17 cellular contexts compared by ENCODE assay signal in the genomic region with DNA sequence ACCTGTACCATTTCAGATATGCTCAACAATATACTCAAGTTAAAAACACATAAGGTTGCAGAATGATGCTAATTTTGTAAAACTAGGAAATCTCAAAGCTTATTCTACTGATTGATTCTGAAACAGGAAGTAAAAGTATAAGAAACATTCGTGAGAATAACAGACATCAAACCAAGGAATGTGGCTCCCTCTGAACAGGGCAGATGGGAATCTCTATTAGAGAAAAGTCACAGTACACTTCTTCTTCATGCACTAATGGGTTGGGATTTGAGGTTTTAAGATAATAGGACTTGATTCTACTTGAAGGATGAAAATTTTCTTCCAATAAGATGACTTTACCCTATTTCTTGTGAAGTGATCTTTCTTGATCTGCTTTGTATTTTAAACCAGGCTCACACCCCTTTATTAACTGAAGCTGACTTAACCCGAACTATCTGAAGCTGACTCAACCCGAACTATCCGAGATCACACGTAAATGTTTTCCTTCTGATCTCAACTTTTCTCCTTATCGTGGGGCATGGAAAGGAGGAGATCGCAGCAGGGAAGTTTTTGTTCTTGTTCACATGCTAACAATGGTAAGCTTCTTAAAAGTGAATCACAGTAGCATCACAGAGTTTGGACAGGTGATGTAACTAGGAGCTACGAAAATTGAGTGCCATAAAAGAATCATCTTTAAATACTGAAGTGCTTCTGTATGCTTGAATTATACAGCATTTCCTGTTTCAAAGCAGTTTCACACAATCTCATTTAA.
"Had no signal": no experiment of that assay in that cellular context is flagged by ENCODE, and none has a peak within 500 bp of the region (broad histone marks: within the 10 kb centered on the region; RNA-seq: fewer than 3 reads in every experiment).

No MANE protein-coding gene starts in this region.

- H3K36me3 Mint-ChIP-seq: activated naive CD8-positive, alpha-beta T cell treated with anti-CD3 and anti-CD28 coated beads, Interleukin-2, amount 10 ng/mL, durations not matched to agents 7 days and 5 days; naive B cell had no signal

- FAIRE-seq: colon, endometrium, pancreas had no signal

- H3K9me3 ChIP-seq: gastroesophageal sphincter, pancreas, stomach, testis had no signal

- H3K4me3 ChIP-seq: gastroesophageal sphincter, heart right ventricle, lung, pancreas, sigmoid colon, stomach, testis had no signal

- H3K4me3 Mint-ChIP-seq: activated naive CD8-positive, alpha-beta T cell treated with anti-CD3 and anti-CD28 coated beads, Interleukin-2, amount 10 ng/mL, durations not matched to agents 7 days and 5 days; activated T-helper 1 cell treated with anti-CD3 and anti-CD28 coated beads, Interleukin-12 subunit alpha, Interleukin-12 subunit beta, Interleukin-2, Interleukin-4 antibody, amounts not matched to agents 30 ng/mL and 10 ng/mL and 1 ng/mL, durations not matched to agents 14 hours and 24 hours and 36 hours; naive B cell had no signal

- H3K4me1 Mint-ChIP-seq: activated naive CD8-positive, alpha-beta T cell treated with anti-CD3 and anti-CD28 coated beads, Interleukin-2, amount 10 ng/mL, durations not matched to agents 7 days and 5 days; naive B cell had no signal

- H3K4me1 ChIP-seq: gastroesophageal sphincter, heart right ventricle, pancreas, sigmoid colon, stomach, testis had no signal

- H3K36me3 ChIP-seq: gastroesophageal sphincter, heart right ventricle, pancreas, sigmoid colon, stomach had no signal

- H3K27ac ChIP-seq: gastroesophageal sphincter, heart right ventricle, pancreas, sigmoid colon, stomach, testis had no signal

- H3K27ac Mint-ChIP-seq: activated naive CD8-positive, alpha-beta T cell treated with anti-CD3 and anti-CD28 coated beads, Interleukin-2, amount 10 ng/mL, durations not matched to agents 7 days and 5 days; activated T-helper 1 cell treated with anti-CD3 and anti-CD28 coated beads, Interleukin-12 subunit alpha, Interleukin-12 subunit beta, Interleukin-2, Interleukin-4 antibody, amounts not matched to agents 30 ng/mL and 10 ng/mL and 1 ng/mL, durations not matched to agents 14 hours and 24 hours and 36 hours; naive B cell had no signal

- H3K27me3 Mint-ChIP-seq: activated naive CD8-positive, alpha-beta T cell treated with anti-CD3 and anti-CD28 coated beads, Interleukin-2, amount 10 ng/mL, durations not matched to agents 7 days and 5 days; naive B cell had no signal

- ATAC-seq: gastroesophageal sphincter, heart right ventricle, left colon, pancreas had no signal

- H3K27me3 ChIP-seq: gastroesophageal sphincter, heart right ventricle, pancreas, sigmoid colon, stomach, testis had no signal

- DNase-seq: activated CD4-positive, CD25-positive, alpha-beta regulatory T cell treated with anti-CD3 and anti-CD28 coated beads, Interleukin-2, amount 50 U/mL, for 72 hours; activated naive CD4-positive, alpha-beta T cell; activated naive CD8-positive, alpha-beta T cell treated with anti-CD3 and anti-CD28 coated beads, Interleukin-2, amount 10 ng/mL, durations not matched to agents 7 days and 5 days; aorta; heart right ventricle; left colon; naive B cell; pancreas; sigmoid colon; stimulated activated CD4-positive, alpha-beta T cell treated with anti-CD3 and anti-CD28 coated beads, Interleukin-1b, Interleukin-23, amount 100 ng/mL, for 48 hours; stomach; testis had no signal
